Comparison of ENCODE assay signal across 10 cellular contexts in genomic region chr10:29479081-29479917, GRCh38.
DNase-seq lines count a peak whose midpoint lies in the region; ATAC-seq, FAIRE-seq and TF ChIP-seq lines count a peak whose summit lies in the region.
"Had no signal": no experiment of that assay in that cellular context is flagged by ENCODE, and none has a peak within 500 bp of the region (broad histone marks: within the 10 kb centered on the region; RNA-seq: fewer than 3 reads in every experiment).

No MANE protein-coding gene starts in this region.

- no peaks in the 10 kb centered on the region for H3K79me2 ChIP-seq in keratinocyte (ENCODE audit: control insufficient read depth, insufficient read depth, low read length)

- TF ChIP-seq CTCF in AG10803 (conservative IDR thresholded peaks at IDR 0.05; ENCODE audit: low read length) (no peak), keratinocyte (optimal IDR thresholded peaks at IDR 0.05 in 1 of 3, IDR thresholded peaks at IDR 0.05 in 1 of 3, conservative IDR thresholded peaks at IDR 0.05 in 1 of 3; ENCODE audit: extremely low read depth in 1 of 3, insufficient read depth in 2 of 3, low read length in 3 of 3) (no peak)

- H3K4me1 ChIP-seq in keratinocyte (ENCODE audit: control insufficient read depth, extremely low read depth, insufficient read depth, low read length), result peaks cover 14% of the 10 kb centered on the region
- H3K4me1 ChIP-seq: left lung had no signal

- H3K27ac ChIP-seq in keratinocyte (ENCODE audit: control insufficient read depth, insufficient read depth, low read length), result no peak overlapping the region
- H3K27ac ChIP-seq: left lung had no signal

- peak overlapping the region; percentile 58 for H3K4me2 ChIP-seq in keratinocyte (ENCODE audit: control insufficient read depth, extremely low read depth, insufficient read depth, low read depth, low read length)

- H3K27me3 ChIP-seq in keratinocyte (ENCODE audit: control insufficient read depth, extremely low read depth, insufficient read depth, low read length), result no peaks in the 10 kb centered on the region
- H3K27me3 ChIP-seq: left lung had no signal

- intact Hi-C loops in sciatic nerve (cut with DNase I), result no loop called here

- H3K4me3 ChIP-seq in AG10803 (ENCODE audit: low read length) (no peak overlapping the region), keratinocyte (ENCODE audit: control insufficient read depth in 2 of 3, extremely low read depth in 1 of 3, insufficient read depth in 2 of 3, low read depth in 1 of 3, low read length in 3 of 3) (peak overlapping the region in 1 of 3 experiments; percentile 29)
- H3K4me3 ChIP-seq: left lung had no signal

- peaks cover 7 to 24% of the 10 kb centered on the region in 2 experiments for H3K36me3 ChIP-seq in keratinocyte (ENCODE audit: control insufficient read depth in 2 of 2, extremely low read depth in 1 of 2, insufficient read depth in 2 of 2, low read length in 2 of 2)

- no peak overlapping the region for H2AFZ ChIP-seq in keratinocyte (ENCODE audit: control insufficient read depth, low read length)

- peak overlapping the region; percentile 28 for H3K9ac ChIP-seq in keratinocyte (ENCODE audit: control insufficient read depth, extremely low read depth, insufficient read depth, low read length)

- H3K9me3 ChIP-seq in keratinocyte (ENCODE audit: control insufficient read depth, low read depth, low read length), result no peaks in the 10 kb centered on the region
- H3K9me3 ChIP-seq: left lung had no signal

- DNase-seq in AG10803 (ENCODE audit: low read depth) (peak; percentile 27), HPDE6-E6E7 (ENCODE audit: extremely low spot score) (peak; percentile 22), RCC 7860 (ENCODE audit: low spot score) (peak; percentile 91), keratinocyte (ENCODE audit: low read depth, low spot score) (peak; percentile 69), retina (no peak), sciatic nerve (ENCODE audit: low spot score) (no peak)
- DNase-seq: amygdala, left lung had no signal

- FAIRE-seq in RCC 7860 (lab: Jason Lieb, UNC) (peak; percentile 90), keratinocyte (lab: Jason Lieb, UNC) (peak; percentile 86)

- no peaks in the 10 kb centered on the region for H3K9me1 ChIP-seq in keratinocyte (ENCODE audit: control insufficient read depth, extremely low read depth, insufficient read depth, low read length)

- ATAC-seq in GM18873 (IDR thresholded peaks at IDR 0.05; ENCODE audit: low FRiP score, unreplicated experiment) (no peak), HG03432 (IDR thresholded peaks at IDR 0.05; ENCODE audit: unreplicated experiment) (no peak), sciatic nerve (no peak)
- ATAC-seq: left lung had no signal

- no peaks in the 10 kb centered on the region for H4K20me1 ChIP-seq in keratinocyte (ENCODE audit: control insufficient read depth, extremely low read depth, insufficient read depth, low read length)

- dilution Hi-C loops in keratinocyte (cut with MboI; ENCODE audit: extremely low pct_ligation_motif_present, low sequenced_read_pairs), result no loop called here

Comparison
In these comparisons a context has a peak if more than half of its experiments do, and no peak if none do; other contexts are left out.
1. DNase-seq: peak in AG10803 (single experiment), HPDE6-E6E7 (single experiment), RCC 7860 (single experiment) and keratinocyte (single experiment); none in retina (single experiment) and sciatic nerve (single experiment).